6 cellular contexts compared by ENCODE assay signal in genomic region chr9:137021979-137022619, GRCh38. TPM values are rescaled to one million over a fixed set of nuclear protein-coding genes. Genes with fewer than 3 reads are reported as not detected.
DNase-seq lines count a peak whose midpoint lies in the region; ATAC-seq and TF ChIP-seq lines count a peak whose summit lies in the region.

No MANE protein-coding gene starts in this region.

- H3K4me1 Mint-ChIP-seq in Caco-2 (ENCODE audit: low read depth, unreplicated experiment) = peaks cover 4% of the 10 kb centered on the region

- ATAC-seq in lower lobe of right lung (peak; percentile 45 to 57), GM18909 (IDR thresholded peaks at IDR 0.05; ENCODE audit: poor library complexity, unreplicated experiment) (no peak), GM19467 (IDR thresholded peaks at IDR 0.05; ENCODE audit: unreplicated experiment) (no peak)

- H3K27me3 Mint-ChIP-seq in Caco-2 (ENCODE audit: insufficient read depth, unreplicated experiment) = no peaks in the 10 kb centered on the region

- no peak overlapping the region for H3K4me3 ChIP-seq in Caco-2 (ENCODE audit: low read depth, low read length)
- no peak overlapping the region for H3K4me3 ChIP-seq in lower lobe of right lung

- POLR2A ChIA-PET in Caco-2 (lab: Charles Lee) = interaction anchor here (0.6 kb wide), 1 partner anchor 22 kb away, joined by 3 read pairs; no protein-coding TSS in a partner anchor

- H3K27ac ChIP-seq in lower lobe of right lung = no peak overlapping the region

- no peak overlapping the region for H3K4me3 Mint-ChIP-seq in Caco-2 (ENCODE audit: unreplicated experiment)

- H3K9me3 ChIP-seq in Caco-2 (no peaks in the 10 kb centered on the region), lower lobe of right lung (no peaks in the 10 kb centered on the region)

- no peaks in the 10 kb centered on the region for H3K9me3 Mint-ChIP-seq in Caco-2 (ENCODE audit: unreplicated experiment)

- H3K4me1 ChIP-seq in Caco-2 = peaks cover 6% of the 10 kb centered on the region
- peaks cover 14% of the 10 kb centered on the region for H3K4me1 ChIP-seq in lower lobe of right lung

- peaks cover 18% of the 10 kb centered on the region for H3K36me3 Mint-ChIP-seq in Caco-2 (ENCODE audit: insufficient read depth, unreplicated experiment)

- H3K27ac Mint-ChIP-seq in Caco-2 (ENCODE audit: unreplicated experiment) = peak overlapping the region; percentile 39

- no peak for TF ChIP-seq CTCF in Caco-2 (IDR thresholded peaks at IDR 0.05; ENCODE audit: insufficient read depth in 1 of 2, low read depth in 1 of 2, low read length in 1 of 2, severe bottlenecking in 1 of 2, unreplicated experiment in 1 of 2)
- TF ChIP-seq CTCF in lower lobe of right lung (IDR thresholded peaks at IDR 0.05) = no peak

- DNase-seq in Caco-2 (peak; percentile 90 to 95), NCI-H526 treated with DMSO at 0.1 percent for 48 hours (lab: John Stamatoyannopoulos, UW) (peak; percentile 14), lower lobe of right lung (peak; percentile 73)
- DNase-seq in activated effector memory CD4-positive, alpha-beta T cell treated with anti-CD3 and anti-CD28 coated beads, Interleukin-2, amount 50 U/mL, for 16 hours = peak; percentile 91

- BruUV-seq in Caco-2 (replicated peaks; lab: Mats Ljungman, UMichigan) = no TSS peak

- no peaks in the 10 kb centered on the region for H3K27me3 ChIP-seq in Caco-2 (replicated peaks; ENCODE audit: control insufficient read depth, insufficient read depth, low read length)
- H3K27me3 ChIP-seq in lower lobe of right lung (ENCODE audit: low read depth) = no peaks in the 10 kb centered on the region

- H3K36me3 ChIP-seq in Caco-2 (ENCODE audit: control insufficient read depth, insufficient read depth, low read length) (peaks cover 1% of the 10 kb centered on the region), lower lobe of right lung (peaks cover 12% of the 10 kb centered on the region)

- CTCF ChIA-PET in Caco-2 (lab: Charles Lee) = interaction anchor here (0.8 to 2.0 kb wide), 4 partner anchors 10 to 46 kb away, joined by 3 to 7 read pairs (median 4); partner anchors contain the start of genes CLIC3 and FUT7

- intact Hi-C loops in Caco-2 (cut with micrococcal nuclease; ENCODE audit: unreplicated experiment) = no loop called here
- intact Hi-C loops in lower lobe of right lung (cut with DNase I) = no loop called here

RNA-seq across cellular contexts. Expression of gene ABCA2, which starts 5.9 kb away (rescaled TPM):
- total RNA-seq in Caco-2 (2022) (22.6 and 27.3 TPM in 2 replicates), lower lobe of right lung (45.0 TPM)

RNA-seq across cellular contexts. Expression of gene FUT7, which starts 9.8 kb away (rescaled TPM):
- total RNA-seq in Caco-2 (2022) (not detected in 2 replicates), lower lobe of right lung (1.1 TPM)

RNA-seq across cellular contexts. Expression of gene NPDC1, which starts 23.9 kb away (rescaled TPM):
- total RNA-seq in Caco-2 (2022) (44.1 and 49.2 TPM in 2 replicates), lower lobe of right lung (124 TPM)

RNA-seq across cellular contexts. Expression of gene CLIC3, which starts 25.7 kb away (rescaled TPM):
- total RNA-seq in Caco-2 (2022) = 4.5 and 4.7 TPM in 2 replicates
- 49.3 TPM for total RNA-seq in lower lobe of right lung

RNA-seq across cellular contexts. Expression of gene PAXX, which starts 29.9 kb away (rescaled TPM):
- total RNA-seq in Caco-2 (2022) (66.2 TPM in 2 replicates), lower lobe of right lung (45.1 TPM)

Comparison
In these comparisons a context has a peak if more than half of its experiments do, and no peak if none do; other contexts are left out.
1. DNase-seq: peak in every context shown above with its lines; median percentile 92 in Caco-2; 91 in activated effector memory CD4-positive, alpha-beta T cell treated with anti-CD3 and anti-CD28 coated beads, Interleukin-2, amount 50 U/mL, for 16 hours; 73 in lower lobe of right lung; 14 in NCI-H526 treated with DMSO at 0.1 percent for 48 hours.
2. ATAC-seq: peak in lower lobe of right lung (2 of 2); none in GM18909 (single experiment) and GM19467 (single experiment).